Comparison of ENCODE assay signal across 8 cellular contexts in the genomic region with DNA sequence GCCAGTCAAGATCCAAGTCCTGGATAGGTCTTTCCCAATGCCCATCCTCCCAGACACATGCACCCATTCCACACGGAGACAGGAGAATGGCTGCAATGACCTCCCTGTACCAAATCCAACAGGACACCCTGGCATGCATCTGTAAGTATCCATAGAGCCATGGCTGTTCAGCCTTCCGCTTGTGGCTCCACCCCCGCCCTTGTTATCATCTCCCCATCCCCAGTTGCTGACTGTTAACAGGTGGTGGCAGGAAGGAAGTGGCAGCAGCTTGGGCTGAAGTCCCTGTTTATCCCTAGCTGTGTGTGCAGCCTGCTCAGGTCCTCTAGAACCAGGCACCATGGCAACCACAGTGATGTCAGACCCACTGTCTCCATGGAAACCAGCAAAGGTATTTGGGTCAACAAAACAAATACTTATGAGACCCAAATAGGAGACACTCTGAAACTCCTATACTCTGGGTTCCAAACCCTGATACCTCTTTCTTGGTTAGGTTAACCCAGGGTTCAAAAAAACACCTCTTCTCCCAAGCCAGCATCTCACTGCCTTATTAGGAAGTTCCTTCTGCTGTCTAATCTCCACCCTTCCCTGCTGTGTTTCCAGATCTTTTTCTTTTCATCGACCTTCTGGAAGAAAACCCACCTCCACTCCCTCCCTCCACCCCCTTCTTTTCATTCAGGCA. TPM values are rescaled to one million over a fixed set of nuclear protein-coding genes. Genes with fewer than 3 reads are reported as not detected.
A peak's percentile ranks its signal among the peaks of the same experiment; 100 is the strongest.
DNase-seq lines count a peak whose midpoint lies in the region; ATAC-seq and TF ChIP-seq lines count a peak whose summit lies in the region.

No MANE protein-coding gene starts in this region.

- peak overlapping the region; percentile 75 for H3K4me3 Mint-ChIP-seq in endodermal cell

- H3K9ac ChIP-seq in endodermal cell (ENCODE audit: extremely low read depth, low read length, poor library complexity, severe bottlenecking) = peak overlapping the region; percentile 95
- peak overlapping the region; percentile 15 for H3K9ac ChIP-seq in muscle layer of colon (ENCODE audit: low read length)

- peaks cover 19% of the 10 kb centered on the region for H3K4me1 ChIP-seq in endodermal cell (ENCODE audit: control insufficient read depth, insufficient read depth, low read length)
- peaks cover 51% of the 10 kb centered on the region for H3K4me1 ChIP-seq in muscle layer of colon (ENCODE audit: insufficient read depth, low read length)

- peaks cover 44% of the 10 kb centered on the region for H3K4me1 Mint-ChIP-seq in endodermal cell

- 8 to 31% methylated on average over 2 to 4 of the region's 4 CpGs for WGBS in endodermal cell (ENCODE audit: insufficient coverage in 1 of 2, insufficient read length in 1 of 2), 2 experiments

- H3K27me3 ChIP-seq in endodermal cell (ENCODE audit: control insufficient read depth, insufficient read depth, low read length, poor library complexity, severe bottlenecking) (no peaks in the 10 kb centered on the region), muscle layer of colon (ENCODE audit: control insufficient read depth in 1 of 2, insufficient read depth in 2 of 2, low read length in 2 of 2) (no peaks in the 10 kb centered on the region)

- peak overlapping the region; percentile 99 for H3K27ac Mint-ChIP-seq in endodermal cell

- ATAC-seq in HG02763 (IDR thresholded peaks at IDR 0.05; ENCODE audit: unreplicated experiment) = peak; percentile 51

- H3K4me3 ChIP-seq in endodermal cell (ENCODE audit: low read length) (peak overlapping the region; percentile 94), muscle layer of colon (ENCODE audit: low read depth in 1 of 2, low read length in 2 of 2) (peak overlapping the region; percentile 15 to 80)

- peaks cover 17% of the 10 kb centered on the region for H3K36me3 Mint-ChIP-seq in endodermal cell (ENCODE audit: low read depth)

- no peaks in the 10 kb centered on the region for H3K9me3 Mint-ChIP-seq in endodermal cell

- no peak for TF ChIP-seq CTCF in endodermal cell (conservative IDR thresholded peaks at IDR 0.05)

- peak overlapping the region; percentile 97 for H3K27ac ChIP-seq in endodermal cell (ENCODE audit: low read depth, low read length)
- H3K27ac ChIP-seq in muscle layer of colon (ENCODE audit: low read depth, low read length) = peak overlapping the region; percentile 8

- peak; percentile 47 for DNase-seq in GM04503 (ENCODE audit: low read depth)
- peak; percentile 87 to 88 for DNase-seq in NCI-H524 (lab: John Stamatoyannopoulos, UW)
- DNase-seq in activated CD8-positive, alpha-beta memory T cell treated with anti-CD3 and anti-CD28 coated beads for 4 hours (ENCODE audit: low read depth in 2 of 2) = peak; percentile 57 to 72
- peak; percentile 81 for DNase-seq in endodermal cell
- DNase-seq in stimulated activated CD8-positive, alpha-beta memory T cell treated with anti-CD3 and anti-CD28 coated beads, Interleukin-7, amount 100 ng/mL, for 4 hours (ENCODE audit: low read depth in 2 of 2) = peak; percentile 63 to 75
- DNase-seq in 8988T = no peak

- no peaks in the 10 kb centered on the region for H3K9me3 ChIP-seq in endodermal cell (ENCODE audit: control insufficient read depth, low read length)
- H3K9me3 ChIP-seq in muscle layer of colon (ENCODE audit: low read length) = no peaks in the 10 kb centered on the region

- H3K27me3 Mint-ChIP-seq in endodermal cell (ENCODE audit: insufficient read depth) = no peaks in the 10 kb centered on the region

- H3K36me3 ChIP-seq in endodermal cell (ENCODE audit: control insufficient read depth, insufficient read depth, low read length) = peaks cover 28% of the 10 kb centered on the region
- peaks cover 33% of the 10 kb centered on the region for H3K36me3 ChIP-seq in muscle layer of colon (ENCODE audit: insufficient read depth, low read length)

RNA-seq across cellular contexts. Expression of a gene that starts 0.7 kb away (rescaled TPM):
- 10 to 100 TPM; 42.5 to 61.3 TPM for total RNA-seq in endodermal cell
- 38.9 TPM for polyA plus RNA-seq in endodermal cell (2013, experiment 1 of 2)
- 39.4 TPM for polyA plus RNA-seq in endodermal cell (2013, experiment 2 of 2)

RNA-seq across cellular contexts. Expression of a gene that starts 6.4 kb away (rescaled TPM):
- 10 to 100 TPM; 33.4 to 40.4 TPM for total RNA-seq in endodermal cell
- polyA plus RNA-seq in endodermal cell (2013, experiment 1 of 2) = 35.0 TPM
- 32.2 TPM for polyA plus RNA-seq in endodermal cell (2013, experiment 2 of 2)

RNA-seq across cellular contexts. Expression of a gene that starts 15.4 kb away (rescaled TPM):
- 100 to 1,000 TPM; 157 to 231 TPM for total RNA-seq in endodermal cell
- 134 TPM for polyA plus RNA-seq in endodermal cell (2013, experiment 1 of 2)
- polyA plus RNA-seq in endodermal cell (2013, experiment 2 of 2) = 135 TPM

RNA-seq across cellular contexts. Expression of a gene that starts 18.7 kb away (rescaled TPM):
- 10 to 100 TPM; 16.0 to 16.4 TPM for total RNA-seq in endodermal cell
- 28.1 TPM for polyA plus RNA-seq in endodermal cell (2013, experiment 1 of 2)
- 27.0 TPM for polyA plus RNA-seq in endodermal cell (2013, experiment 2 of 2)

RNA-seq across cellular contexts. Expression of a gene that starts 19.3 kb away (rescaled TPM):
- 100 to 1,000 TPM; 145 to 229 TPM for total RNA-seq in endodermal cell
- 355 TPM for polyA plus RNA-seq in endodermal cell (2013, experiment 1 of 2)
- 371 TPM for polyA plus RNA-seq in endodermal cell (2013, experiment 2 of 2)
